8 cellular contexts compared by ENCODE assay signal in the genomic region with DNA sequence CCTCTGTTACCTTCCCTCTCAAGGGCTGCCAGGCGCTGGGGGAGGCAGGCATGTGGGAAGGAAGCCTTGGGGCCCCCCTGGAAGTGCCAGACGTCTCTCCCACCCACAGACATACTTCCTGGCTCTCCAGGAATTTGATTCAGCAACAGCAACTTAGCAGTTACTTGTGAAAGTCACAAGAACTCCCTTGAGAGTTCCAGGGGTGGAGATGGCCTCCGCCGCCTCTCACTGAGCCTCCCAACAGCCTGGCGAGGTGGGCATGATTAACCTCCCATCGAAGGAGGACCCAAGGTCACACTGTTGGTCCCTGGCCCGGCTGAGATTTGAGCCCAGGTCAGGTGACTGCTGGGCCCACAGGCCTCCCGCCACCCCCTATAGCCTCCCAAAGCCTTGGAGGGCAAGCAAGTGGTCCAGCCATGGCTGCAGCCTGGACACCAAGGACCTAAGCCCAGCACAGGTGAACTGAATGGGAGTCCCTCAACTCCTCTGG. TPM values are rescaled to one million over a fixed set of nuclear protein-coding genes. Genes with fewer than 3 reads are reported as not detected.
DNase-seq lines count a peak whose midpoint lies in the region; ATAC-seq and TF ChIP-seq lines count a peak whose summit lies in the region.
"Had no signal": no experiment of that assay in that cellular context is flagged by ENCODE, and none has a peak within 500 bp of the region (broad histone marks: within the 10 kb centered on the region; RNA-seq: fewer than 3 reads in every experiment).

No MANE protein-coding gene starts in this region.

- TF ChIP-seq POLR2A in HCT116 (IDR thresholded peaks at IDR 0.05; ENCODE audit: borderline replicate concordance, extremely low read depth, insufficient read depth, insufficient read length): no peak
- TF ChIP-seq POLR2A in stomach (IDR thresholded peaks at IDR 0.05): no peak

- POLR2A ChIA-PET in HCT116 (lab: Charles Lee): no interaction called here

- TF ChIP-seq RAD21 in HCT116 (IDR thresholded peaks at IDR 0.05; ENCODE audit: low read depth): no peak

- no peak for DNase-seq in HCT116 (ENCODE audit: low read depth, low spot score)
- DNase-seq in hepatocyte (ENCODE audit: low spot score): no peak
- DNase-seq in stomach: no peak
- no peak for DNase-seq in NK-92 treated with Interleukin-12 subunit alpha and Interleukin-12 subunit beta, amount 100 ng/mL, for 24 hours (lab: John Stamatoyannopoulos, UW)
- DNase-seq in amygdala (lab: John Stamatoyannopoulos, UW): no peak

- H3K4me3 ChIP-seq in HCT116 (replicated peaks in 1 of 2; ENCODE audit: low read depth in 1 of 2, low read length in 2 of 2) (no peak overlapping the region; a peak in 1 of 4 replicates), hepatocyte (no peak overlapping the region), stomach (peak overlapping the region in 2 of 4 donors; percentile 7 to 21)

- H3K36me3 ChIP-seq in HCT116 (ENCODE audit: control insufficient read depth in 1 of 2, insufficient read depth in 2 of 2, low read length in 2 of 2) (no peaks in the 10 kb centered on the region), hepatocyte (replicated peaks; ENCODE audit: insufficient read depth, low read depth) (no peaks in the 10 kb centered on the region), stomach (no peaks in the 10 kb centered on the region)

- no peak for TF ChIP-seq CTCF in HCT116 (IDR thresholded peaks at IDR 0.05 in 2 of 3, conservative IDR thresholded peaks at IDR 0.05 in 1 of 3; ENCODE audit: borderline replicate concordance in 1 of 3, insufficient read depth in 1 of 3, low read depth in 2 of 3, low read length in 2 of 3)
- no peak for TF ChIP-seq CTCF in VCaP (conservative IDR thresholded peaks at IDR 0.05)
- TF ChIP-seq CTCF in hepatocyte (IDR thresholded peaks at IDR 0.05; ENCODE audit: poor library complexity): no peak
- TF ChIP-seq CTCF in stomach (IDR thresholded peaks at IDR 0.05): no peak

- ATAC-seq in HCT116 (no peak), HG02870 (IDR thresholded peaks at IDR 0.05; ENCODE audit: unreplicated experiment) (no peak)

- 68% methylated on average over 8 of the region's 8 CpGs for WGBS in hepatocyte (ENCODE audit: low lambda C conversion rate, missing lambda C conversion rate)
- WGBS in stomach, 5 donors: 68 to 77% (median 70%) methylated on average over 8 of the region's 8 CpGs

- TF ChIP-seq EP300 in stomach (IDR thresholded peaks at IDR 0.05): no peak

- H3K9me2 ChIP-seq in HCT116 (ENCODE audit: insufficient read depth) (no peaks in the 10 kb centered on the region), hepatocyte (replicated peaks; ENCODE audit: insufficient read depth) (no peaks in the 10 kb centered on the region)

- CTCF ChIA-PET in HCT116 (lab: Charles Lee): no interaction called here

- no peak overlapping the region for H3K9ac ChIP-seq in HCT116 (ENCODE audit: low read length)
- H3K9ac ChIP-seq: KMS-11 had no signal

- BruUV-seq in HCT116 (replicated peaks; lab: Mats Ljungman, UMichigan): no TSS peak

- H3K9me3 ChIP-seq in HCT116 (ENCODE audit: control insufficient read depth in 1 of 2, insufficient read depth in 1 of 2, low read depth in 1 of 2, low read length in 2 of 2) (no peaks in the 10 kb centered on the region), hepatocyte (ENCODE audit: low read depth) (no peaks in the 10 kb centered on the region), stomach (no peaks in the 10 kb centered on the region)

- no peak overlapping the region for H2AFZ ChIP-seq in HCT116 (ENCODE audit: low read depth, low read length, poor library complexity, severe bottlenecking)
- no peak overlapping the region for H2AFZ ChIP-seq in hepatocyte

- H3K27me3 ChIP-seq in HCT116 (ENCODE audit: insufficient read depth, low read length) (no peaks in the 10 kb centered on the region), hepatocyte (no peaks in the 10 kb centered on the region), stomach (no peaks in the 10 kb centered on the region)

- peaks cover 26 to 33% of the 10 kb centered on the region in 2 experiments; a peak in 3 of 4 replicates for H3K4me1 ChIP-seq in HCT116 (ENCODE audit: control insufficient read depth in 1 of 2, insufficient read depth in 2 of 2, low read length in 2 of 2)
- peaks cover 59% of the 10 kb centered on the region for H3K4me1 ChIP-seq in hepatocyte (ENCODE audit: insufficient read depth)
- H3K4me1 ChIP-seq in stomach: peaks cover 56 to 86% (median 71%) of the 10 kb centered on the region in 4 donors

- H3K27ac ChIP-seq in HCT116 (ENCODE audit: low read depth, low read length) (no peak overlapping the region), VCaP (peak overlapping the region; percentile 61), hepatocyte (peak overlapping the region; percentile 78), stomach (peak overlapping the region; percentile 66 to 89 (median 81))
- H3K27ac ChIP-seq: KMS-11 had no signal

- intact Hi-C loops in HCT116 (cut with micrococcal nuclease): no loop called here
- intact Hi-C loops in stomach (cut with DNase I; ENCODE audit: low total_unique reads): no loop called here

- RAD21 ChIA-PET in HCT116 (lab: Charles Lee; ENCODE audit: low non-redundant PET in 1 of 2, low total read pairs in 2 of 2, uncharacterized antibody in 2 of 2, unreplicated experiment in 2 of 2): no interaction called here

- peak overlapping the region; percentile 57 for H3K4me2 ChIP-seq in HCT116 (ENCODE audit: low read length)
- peak overlapping the region; percentile 56 for H3K4me2 ChIP-seq in hepatocyte
- H3K4me2 ChIP-seq: KMS-11 had no signal

- H4K20me1 ChIP-seq in HCT116 (ENCODE audit: insufficient read depth): no peaks in the 10 kb centered on the region
- no peaks in the 10 kb centered on the region for H4K20me1 ChIP-seq in hepatocyte (ENCODE audit: insufficient read depth, poor library complexity, severe bottlenecking)

- H3K79me2 ChIP-seq in HCT116 (ENCODE audit: insufficient read depth, low read length): no peaks in the 10 kb centered on the region
- H3K79me2 ChIP-seq in hepatocyte: no peaks in the 10 kb centered on the region

TF ChIP-seq in HCT116, 20 proteins besides CTCF, POLR2A, EP300 and RAD21:
- TF ChIP-seq SP1 (IDR thresholded peaks at IDR 0.05; ENCODE audit: low read depth): no peak
- TF ChIP-seq YY1 (IDR thresholded peaks at IDR 0.05; ENCODE audit: extremely low read depth, insufficient replicate concordance, low read depth, low read length): no peak
- TF ChIP-seq ZNF274 (IDR thresholded peaks at IDR 0.05; ENCODE audit: low read depth, low read length): no peak

RNA-seq across cellular contexts. Expression of a gene that starts 14.0 kb away (rescaled TPM):
- total RNA-seq in HCT116 (2021; ENCODE audit: unreplicated experiment): 21.9 TPM
- polyA plus RNA-seq in HCT116 (2012): 21.1 and 25.4 TPM in 2 replicates
- total RNA-seq in hepatocyte: 61.9 and 62.9 TPM in 2 replicates
- polyA plus RNA-seq in hepatocyte: 73.7 and 81.9 TPM in 2 replicates
- total RNA-seq in stomach: 100 to 1,000 TPM in 1 of 5 donors, 10 to 100 TPM in 4; 11.1 to 114 (median 20.4) TPM
- 10 to 100 TPM; 18.6 to 20.9 (median 18.9) TPM for polyA plus RNA-seq in stomach
